ENCODE assay signal across 9 cellular contexts in the genomic region with DNA sequence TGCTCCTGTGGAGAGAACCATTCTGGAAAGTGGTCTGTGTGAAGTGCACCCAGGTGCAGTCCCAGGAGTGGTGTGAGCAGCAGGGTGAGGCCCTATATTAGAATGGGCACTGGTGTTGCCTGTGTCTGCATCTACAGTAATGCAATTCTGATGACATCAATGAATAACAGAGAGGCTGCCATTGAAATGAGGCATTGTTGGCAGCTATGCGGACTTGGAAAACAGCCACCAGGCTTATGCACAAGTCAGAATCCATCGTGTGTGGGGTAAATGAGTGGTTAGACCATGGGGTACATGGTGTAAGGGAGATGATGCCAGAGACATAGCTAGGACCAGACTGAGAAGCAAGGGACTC. TPM values are rescaled to one million over a fixed set of nuclear protein-coding genes. Genes with fewer than 3 reads are reported as not detected.
DNase-seq lines count a peak whose midpoint lies in the region; ATAC-seq and TF ChIP-seq lines count a peak whose summit lies in the region.
"Had no signal": no experiment of that assay in that cellular context is flagged by ENCODE, and none has a peak within 500 bp of the region (broad histone marks: within the 10 kb centered on the region; RNA-seq: fewer than 3 reads in every experiment).

No MANE protein-coding gene starts in this region.

- WGBS in heart right ventricle, 2 donors, result 23 to 36% methylated on average over 2 of the region's 2 CpGs

- H3K4me3 ChIP-seq in heart right ventricle (no peak overlapping the region), BE2C (ENCODE audit: low read depth, low read length) (no peak overlapping the region)

- peaks cover 70% of the 10 kb centered on the region for H3K4me1 Mint-ChIP-seq in HFFc6 (ENCODE audit: low read depth)
- peaks cover 11% of the 10 kb centered on the region for H3K4me1 Mint-ChIP-seq in activated T-helper 17 cell treated with anti-CD3 and anti-CD28 coated beads, Interleukin-2, amount 50 U/mL, for 72 hours

- DNase-seq in HFFc6 (peak; percentile 80), heart right ventricle (no peak), superior temporal gyrus (ENCODE audit: extremely low spot score) (peak; percentile 47), SW 1271 (lab: John Stamatoyannopoulos, UW) (no peak), BE2C (no peak), NOMO-1 treated with dmso at 0.1 percent for 144 hours (lab: John Stamatoyannopoulos, UW; ENCODE audit: unreplicated experiment) (no peak)
- DNase-seq in NK-92 treated with Interleukin-12 subunit alpha and Interleukin-12 subunit beta, amount 100 ng/mL, for 24 hours (lab: John Stamatoyannopoulos, UW), result no peak

- H3K9me3 ChIP-seq in heart right ventricle (no peaks in the 10 kb centered on the region), BE2C (no peaks in the 10 kb centered on the region)

- H3K4me3 Mint-ChIP-seq in HFFc6, result peak overlapping the region; percentile 51
- no peak overlapping the region for H3K4me3 Mint-ChIP-seq in activated T-helper 17 cell treated with anti-CD3 and anti-CD28 coated beads, Interleukin-2, amount 50 U/mL, for 72 hours
- H3K4me3 Mint-ChIP-seq: activated naive CD4-positive, alpha-beta T cell treated with anti-CD3 and anti-CD28 coated beads, Interleukin-2, amount 50 U/mL, for 24 hours had no signal

- no peaks in the 10 kb centered on the region for H3K27me3 ChIP-seq in heart right ventricle
- no peaks in the 10 kb centered on the region for H3K27me3 ChIP-seq in BE2C

- peak overlapping the region; percentile 98 for H3K27ac Mint-ChIP-seq in HFFc6
- H3K27ac Mint-ChIP-seq in activated T-helper 17 cell treated with anti-CD3 and anti-CD28 coated beads, Interleukin-2, amount 50 U/mL, for 72 hours, result peak overlapping the region; percentile 3
- H3K27ac Mint-ChIP-seq: activated naive CD4-positive, alpha-beta T cell treated with anti-CD3 and anti-CD28 coated beads, Interleukin-2, amount 50 U/mL, for 24 hours had no signal

- H3K36me3 Mint-ChIP-seq in HFFc6 (ENCODE audit: low read depth), result no peaks in the 10 kb centered on the region
- H3K36me3 Mint-ChIP-seq in activated T-helper 17 cell treated with anti-CD3 and anti-CD28 coated beads, Interleukin-2, amount 50 U/mL, for 72 hours (ENCODE audit: low read depth), result no peaks in the 10 kb centered on the region
- H3K36me3 Mint-ChIP-seq: activated naive CD4-positive, alpha-beta T cell treated with anti-CD3 and anti-CD28 coated beads, Interleukin-2, amount 50 U/mL, for 24 hours had no signal

- H3K27me3 Mint-ChIP-seq in HFFc6 (ENCODE audit: insufficient read depth), result no peaks in the 10 kb centered on the region; the same call in 1 of the 2 replicates
- H3K27me3 Mint-ChIP-seq in activated T-helper 17 cell treated with anti-CD3 and anti-CD28 coated beads, Interleukin-2, amount 50 U/mL, for 72 hours, result no peaks in the 10 kb centered on the region
- H3K27me3 Mint-ChIP-seq: activated naive CD4-positive, alpha-beta T cell treated with anti-CD3 and anti-CD28 coated beads, Interleukin-2, amount 50 U/mL, for 24 hours had no signal

- peak overlapping the region; percentile 61 to 91 (median 80) for H3K27ac ChIP-seq in heart right ventricle

- no peaks in the 10 kb centered on the region for H3K36me3 ChIP-seq in heart right ventricle
- no peaks in the 10 kb centered on the region for H3K36me3 ChIP-seq in BE2C

- peaks cover 25 to 41% (median 38%) of the 10 kb centered on the region in 9 donors for H3K4me1 ChIP-seq in heart right ventricle
- H3K4me1 ChIP-seq in BE2C, result no peaks in the 10 kb centered on the region

- TF ChIP-seq CTCF in HFFc6 (IDR thresholded peaks at IDR 0.05), result no peak
- no peak for TF ChIP-seq CTCF in heart right ventricle (IDR thresholded peaks at IDR 0.05)
- no peak for TF ChIP-seq CTCF in BE2C (IDR thresholded peaks at IDR 0.05; ENCODE audit: low read depth, low read length)

- intact Hi-C loops in heart right ventricle (cut with DNase I), result loop anchor here in 1 of 10 donors (2.0 kb wide), 1 partner anchor 25 kb away; no protein-coding TSS in a partner anchor

- no peak for ATAC-seq in activated T-helper 17 cell treated with anti-CD3 and anti-CD28 coated beads, Interleukin-2, amount 50 U/mL, for 72 hours (replicated peaks)
- ATAC-seq in heart right ventricle, result peak in 5 of 8 donors; percentile 1 to 50 (median 14)

- no peaks in the 10 kb centered on the region for H3K9me3 Mint-ChIP-seq in HFFc6
- H3K9me3 Mint-ChIP-seq in activated T-helper 17 cell treated with anti-CD3 and anti-CD28 coated beads, Interleukin-2, amount 50 U/mL, for 72 hours, result no peaks in the 10 kb centered on the region
- H3K9me3 Mint-ChIP-seq: activated naive CD4-positive, alpha-beta T cell treated with anti-CD3 and anti-CD28 coated beads, Interleukin-2, amount 50 U/mL, for 24 hours had no signal

RNA-seq across cellular contexts. Expression of a gene that starts 26.6 kb away (rescaled TPM):
- total RNA-seq in HFFc6 (2021; fragmentation: NEBNext Ultra II Directional; extraction: Animal tissue kit (Norgen Biotek cat#: 25700)), result 10 to 100 TPM; 23.3 to 30.2 (median 28.4) TPM
- total RNA-seq in activated T-helper 17 cell treated with anti-CD3 and anti-CD28 coated beads, Interleukin-2, amount 50 U/mL, for 72 hours, result 10 to 100 TPM in 1 of 2 donors, 1 to 10 TPM in 1; 8.9 to 23.0 TPM
- 10 to 100 TPM; 29.1 to 39.8 (median 37.3) TPM for total RNA-seq in heart right ventricle
- 10 to 100 TPM; 33.7 to 87.6 TPM for polyA plus RNA-seq in heart right ventricle
- 57.6 TPM for polyA plus RNA-seq in BE2C (2012; ENCODE audit: insufficient read depth, insufficient read length, low read depth)

Comparison
In these comparisons a context has a peak if more than half of its experiments do, and no peak if none do; other contexts are left out.
1. DNase-seq: peak in HFFc6 (single experiment) and superior temporal gyrus (single experiment); none in heart right ventricle (0 of 2), SW 1271 (0 of 2), BE2C (single experiment), NOMO-1 treated with dmso at 0.1 percent for 144 hours (single experiment) and NK-92 treated with Interleukin-12 subunit alpha and Interleukin-12 subunit beta, amount 100 ng/mL, for 24 hours (single experiment).